19 cellular contexts compared by ENCODE assay signal in genomic region chr11:114397349-114397982, GRCh38. TPM values are rescaled to one million over a fixed set of nuclear protein-coding genes. Genes with fewer than 3 reads are reported as not detected.
DNase-seq lines count a peak whose midpoint lies in the region; ATAC-seq, FAIRE-seq and TF ChIP-seq lines count a peak whose summit lies in the region.
"Had no signal": no experiment of that assay in that cellular context is flagged by ENCODE, and none has a peak within 500 bp of the region (broad histone marks: within the 10 kb centered on the region; RNA-seq: fewer than 3 reads in every experiment).

No MANE protein-coding gene starts in this region.

- H3K23me2 ChIP-seq in H9 (ENCODE audit: insufficient read length, low read depth, low read length, poor library complexity, severe bottlenecking) = peaks cover 4% of the 10 kb centered on the region

- H3K14ac ChIP-seq in H9 (ENCODE audit: insufficient read depth, low read length) = no peak overlapping the region

- H3K56ac ChIP-seq in H9 (ENCODE audit: insufficient read length, low read depth, low read length) = no peak overlapping the region

- H3K9me3 Mint-ChIP-seq in H9 = no peaks in the 10 kb centered on the region
- no peaks in the 10 kb centered on the region for H3K9me3 Mint-ChIP-seq in activated naive CD4-positive, alpha-beta T cell treated with anti-CD3 and anti-CD28 coated beads, Interleukin-2, amount 50 U/mL, for 72 hours
- H3K9me3 Mint-ChIP-seq: activated B cell treated with CpG ODN at 0.5 μM for 24 hours; activated CD8-positive, alpha-beta T cell treated with anti-CD3 and anti-CD28 coated beads for 36 hours; stimulated activated naive CD8-positive, alpha-beta T cell treated with anti-CD3 and anti-CD28 coated beads, Interleukin-15, amount 100 ng/mL, for 72 hours had no signal

- H3K27me3 ChIP-seq in endothelial cell of umbilical vein (ENCODE audit: control insufficient read depth in 2 of 2, insufficient read depth in 2 of 2, low read length in 2 of 2) = no peaks in the 10 kb centered on the region
- H3K27me3 ChIP-seq in H9 (ENCODE audit: insufficient read depth, low read length) = no peaks in the 10 kb centered on the region
- no peaks in the 10 kb centered on the region for H3K27me3 ChIP-seq in body of pancreas
- H3K27me3 ChIP-seq: BLaER1, ovary had no signal

- dilution Hi-C loops in endothelial cell of umbilical vein (cut with MboI; ENCODE audit: extremely low pct_ligation_motif_present, low sequenced_read_pairs) = no loop called here

- H2BK15ac ChIP-seq in H9 (ENCODE audit: low read depth, low read length) = no peak overlapping the region

- H3K9me3 ChIP-seq in endothelial cell of umbilical vein (replicated peaks; ENCODE audit: control insufficient read depth, insufficient read depth, low read length) (no peaks in the 10 kb centered on the region), H9 (ENCODE audit: control insufficient read depth, low read depth, low read length) (no peaks in the 10 kb centered on the region), body of pancreas (peaks cover 0 to 3% (median 0%) of the 10 kb centered on the region in 3 donors)
- H3K9me3 ChIP-seq: BLaER1, lower lobe of right lung, ovary had no signal

- no peak overlapping the region for H3K23ac ChIP-seq in H9 (ENCODE audit: insufficient read length, low read depth, low read length)

- H2BK120ac ChIP-seq in H9 (ENCODE audit: low read depth, low read length, poor library complexity, severe bottlenecking) = no peak overlapping the region

- no peaks in the 10 kb centered on the region for H3K27me3 Mint-ChIP-seq in H9 (ENCODE audit: low read depth)
- H3K27me3 Mint-ChIP-seq: activated B cell treated with CpG ODN at 0.5 μM for 24 hours; activated CD8-positive, alpha-beta T cell treated with anti-CD3 and anti-CD28 coated beads for 36 hours; stimulated activated naive CD8-positive, alpha-beta T cell treated with anti-CD3 and anti-CD28 coated beads, Interleukin-15, amount 100 ng/mL, for 72 hours had no signal

- intact Hi-C loops in endothelial cell of umbilical vein (cut with micrococcal nuclease) (loop anchor here (5.0 kb wide), 1 partner anchor 365 kb away; no protein-coding TSS in a partner anchor), body of pancreas (cut with DNase I) (no loop called here)

- no peak for ATAC-seq in body of pancreas
- ATAC-seq in activated naive CD4-positive, alpha-beta T cell treated with anti-CD3 and anti-CD28 coated beads, Interleukin-2, amount 50 U/mL, for 72 hours = no peak
- ATAC-seq: activated CD8-positive, alpha-beta T cell treated with anti-CD3 and anti-CD28 coated beads for 36 hours; lower lobe of right lung; stimulated activated naive CD8-positive, alpha-beta T cell treated with anti-CD3 and anti-CD28 coated beads, Interleukin-15, amount 100 ng/mL, for 72 hours had no signal

- no peak overlapping the region for H4K8ac ChIP-seq in H9 (replicated peaks; ENCODE audit: insufficient read length, low read depth, low read length)

- no CpG with 5 or more reads among the region's 2 CpGs for WGBS in H9 (ENCODE audit: extremely low coverage, insufficient read length, low lambda C conversion rate)
- 79 to 88% methylated on average over 2 of the region's 2 CpGs for WGBS in body of pancreas, 2 donors

- H2BK12ac ChIP-seq in H9 (ENCODE audit: insufficient read length, low read depth, low read length) = no peak overlapping the region

- TF ChIP-seq CTCF in endothelial cell of umbilical vein (IDR thresholded peaks at IDR 0.05; ENCODE audit: extremely low read depth in 1 of 2, insufficient read depth in 1 of 2, low read depth in 1 of 2, low read length in 2 of 2) (no peak), H9 (conservative IDR thresholded peaks at IDR 0.05) (no peak), body of pancreas (IDR thresholded peaks at IDR 0.05) (no peak)

- no peak overlapping the region for H3K4me3 Mint-ChIP-seq in H9
- H3K4me3 Mint-ChIP-seq: activated B cell treated with CpG ODN at 0.5 μM for 24 hours; activated CD8-positive, alpha-beta T cell treated with anti-CD3 and anti-CD28 coated beads for 36 hours; stimulated activated naive CD8-positive, alpha-beta T cell treated with anti-CD3 and anti-CD28 coated beads, Interleukin-15, amount 100 ng/mL, for 72 hours had no signal

- no peak for FAIRE-seq in endothelial cell of umbilical vein (lab: Jason Lieb, UNC)
- FAIRE-seq: HTR-8/SVneo had no signal

- peak in 2 of 3 experiments; percentile 12 to 51 for DNase-seq in NCI-H1417 (lab: John Stamatoyannopoulos, UW)
- DNase-seq in NCI-H1417 treated with DMSO at 0.1 percent for 48 hours (lab: John Stamatoyannopoulos, UW) = no peak
- DNase-seq in NCI-H774 (lab: John Stamatoyannopoulos, UW) = peak; percentile 58
- DNase-seq in endothelial cell of umbilical vein (ENCODE audit: low read depth, low spot score) = peak; percentile 37
- DNase-seq in substantia nigra (lab: John Stamatoyannopoulos, UW) = no peak
- DNase-seq in H9 = no peak
- DNase-seq in body of pancreas = no peak
- no peak for DNase-seq in activated naive CD4-positive, alpha-beta T cell treated with anti-CD3 and anti-CD28 coated beads, Interleukin-2, amount 50 U/mL, for 72 hours (ENCODE audit: low spot score in 2 of 2)
- DNase-seq: activated B cell treated with CpG ODN at 0.5 μM for 24 hours; activated CD8-positive, alpha-beta T cell treated with anti-CD3 and anti-CD28 coated beads for 36 hours; DMS153; lower lobe of right lung; NCI-H1694; NCI-H226; ovary; stimulated activated naive CD8-positive, alpha-beta T cell treated with anti-CD3 and anti-CD28 coated beads, Interleukin-15, amount 100 ng/mL, for 72 hours had no signal

- H3T11ph ChIP-seq in H9 (ENCODE audit: low read length) = no peak overlapping the region

- H3K4ac ChIP-seq in H9 (ENCODE audit: low read depth, low read length) = no peak overlapping the region

- CTCF ChIA-PET in endothelial cell of umbilical vein (lab: Charles Lee) = interaction anchor here (1.6 to 3.6 kb wide), 3 partner anchors 50 to 117 kb away, joined by 5 to 22 read pairs (median 18); no protein-coding TSS in a partner anchor

- no peak overlapping the region for H3K27ac ChIP-seq in endothelial cell of umbilical vein (ENCODE audit: insufficient read depth, low read depth, low read length)
- H3K27ac ChIP-seq in substantia nigra (ENCODE audit: low read depth, low read length, poor library complexity, severe bottlenecking) = peak overlapping the region; percentile 79
- H3K27ac ChIP-seq in H9 (ENCODE audit: insufficient read length, low read depth, low read length) = no peak overlapping the region
- no peak overlapping the region for H3K27ac ChIP-seq in body of pancreas
- H3K27ac ChIP-seq: 22Rv1, BLaER1, lower lobe of right lung had no signal

- peaks cover 25% of the 10 kb centered on the region for H3K4me1 ChIP-seq in endothelial cell of umbilical vein (ENCODE audit: control insufficient read depth, extremely low read depth, insufficient read depth, low read length)
- no peaks in the 10 kb centered on the region; the same call in 1 of the 2 replicates for H3K4me1 ChIP-seq in H9 (ENCODE audit: insufficient read depth, low read length)
- peaks cover 21% of the 10 kb centered on the region for H3K4me1 ChIP-seq in body of pancreas

- POLR2A ChIA-PET in endothelial cell of umbilical vein (lab: Charles Lee) = no interaction called here

- H3K9ac ChIP-seq in endothelial cell of umbilical vein (replicated peaks; ENCODE audit: extremely low read depth, insufficient read depth, low read length) = no peak overlapping the region
- no peak overlapping the region for H3K9ac ChIP-seq in H9 (ENCODE audit: extremely low read depth, insufficient read length, low read length)
- H3K9ac ChIP-seq: BLaER1 had no signal

- H2BK20ac ChIP-seq in H9 (ENCODE audit: low read depth, low read length, poor library complexity, severe bottlenecking) = no peak overlapping the region

- H3K27ac Mint-ChIP-seq in H9 = no peak overlapping the region; a peak in 1 of 7 replicates
- H3K27ac Mint-ChIP-seq in activated naive CD4-positive, alpha-beta T cell treated with anti-CD3 and anti-CD28 coated beads, Interleukin-2, amount 50 U/mL, for 72 hours = no peak overlapping the region
- H3K27ac Mint-ChIP-seq: activated B cell treated with CpG ODN at 0.5 μM for 24 hours; activated CD8-positive, alpha-beta T cell treated with anti-CD3 and anti-CD28 coated beads for 36 hours; stimulated activated naive CD8-positive, alpha-beta T cell treated with anti-CD3 and anti-CD28 coated beads, Interleukin-15, amount 100 ng/mL, for 72 hours had no signal

- H3K79me1 ChIP-seq in H9 (ENCODE audit: insufficient read depth, low read depth, low read length, poor library complexity, severe bottlenecking) = no peaks in the 10 kb centered on the region

- no peak overlapping the region for H3K18ac ChIP-seq in H9 (ENCODE audit: insufficient read length, low read depth, low read length)

- no peak overlapping the region for H2BK5ac ChIP-seq in H9 (ENCODE audit: insufficient read length, low read length)

- H3K4me3 ChIP-seq in endothelial cell of umbilical vein (replicated peaks in 1 of 3; ENCODE audit: insufficient read depth in 1 of 3, low read depth in 1 of 3, low read length in 3 of 3) (no peak overlapping the region), body of pancreas (no peak overlapping the region)
- H3K4me3 ChIP-seq: BLaER1, ovary had no signal

- peaks cover 35 to 36% of the 10 kb centered on the region in 2 experiments for H3K4me1 Mint-ChIP-seq in H9

- H3K4me2 ChIP-seq in endothelial cell of umbilical vein (ENCODE audit: insufficient read depth, low read length) = no peak overlapping the region
- no peak overlapping the region for H3K4me2 ChIP-seq in H9 (ENCODE audit: insufficient read depth, insufficient read length, low read length)

- no peak overlapping the region for H4K91ac ChIP-seq in H9 (ENCODE audit: insufficient read length, low read depth, low read length)

- TF ChIP-seq POLR2A in endothelial cell of umbilical vein (IDR thresholded peaks at IDR 0.05; ENCODE audit: low read depth, low read length) = no peak
- TF ChIP-seq POLR2A in body of pancreas (IDR thresholded peaks at IDR 0.05) = no peak

- no peak overlapping the region for H4K5ac ChIP-seq in H9 (ENCODE audit: insufficient read length, low read depth, low read length)

- H4K20me1 ChIP-seq in endothelial cell of umbilical vein (replicated peaks; ENCODE audit: control insufficient read depth, extremely low read depth, insufficient read depth, low read length) (no peaks in the 10 kb centered on the region), H9 (ENCODE audit: control insufficient read depth, insufficient read depth, insufficient read length) (no peaks in the 10 kb centered on the region)

- no peak overlapping the region for H2AK5ac ChIP-seq in H9 (ENCODE audit: insufficient read length, low read length)

- H3K36me3 Mint-ChIP-seq in H9 (ENCODE audit: insufficient read depth in 1 of 3, low read depth in 3 of 3) = peaks cover 3 to 5% (median 3%) of the 10 kb centered on the region in 3 experiments; a peak in 6 of 7 replicates
- peaks cover 29 to 38% of the 10 kb centered on the region in 2 donors for H3K36me3 Mint-ChIP-seq in activated naive CD4-positive, alpha-beta T cell treated with anti-CD3 and anti-CD28 coated beads, Interleukin-2, amount 50 U/mL, for 72 hours

- no TSS peak for BruUV-seq in endothelial cell of umbilical vein (replicated peaks; lab: Mats Ljungman, UMichigan)

- no peaks in the 10 kb centered on the region for H3K36me3 ChIP-seq in endothelial cell of umbilical vein (ENCODE audit: control insufficient read depth in 2 of 2, extremely low read depth in 1 of 2, insufficient read depth in 2 of 2, low read length in 2 of 2)
- H3K36me3 ChIP-seq in body of pancreas (replicated peaks in 1 of 2; ENCODE audit: insufficient read depth in 1 of 2, low read depth in 2 of 2) = no peaks in the 10 kb centered on the region
- H3K36me3 ChIP-seq: lower lobe of right lung, ovary had no signal

- no peaks in the 10 kb centered on the region for H3K9me1 ChIP-seq in endothelial cell of umbilical vein (replicated peaks; ENCODE audit: control insufficient read depth, extremely low read depth, insufficient read depth, low read length)

- H2AFZ ChIP-seq in endothelial cell of umbilical vein (ENCODE audit: low read depth, low read length) (no peak overlapping the region), H9 (ENCODE audit: low read length) (no peak overlapping the region)

- H3K79me2 ChIP-seq in endothelial cell of umbilical vein (ENCODE audit: control insufficient read depth, insufficient read depth, low read length) (peaks cover 28% of the 10 kb centered on the region), H9 (ENCODE audit: insufficient read depth, low read length) (peaks cover 11% of the 10 kb centered on the region; the same call in 1 of the 2 replicates)

RNA-seq across cellular contexts. Expression of gene C11orf71, which starts 2.8 kb away (rescaled TPM):
- total RNA-seq in endothelial cell of umbilical vein = 4.0 and 5.4 TPM in 2 replicates
- 6.9 and 8.5 TPM in 2 replicates for polyA plus RNA-seq in endothelial cell of umbilical vein
- 2.6 and 3.6 TPM in 2 replicates for polyA plus RNA-seq in endothelial cell of umbilical vein (2011; cell fraction: cytosol; rRNA removed)
- polyA plus RNA-seq in endothelial cell of umbilical vein (2011; cell fraction: nucleus; rRNA removed) = 3.9 and 5.8 TPM in 2 replicates
- polyA plus RNA-seq in endothelial cell of umbilical vein (2012) = 2.8 and 4.4 TPM in 2 replicates
- polyA minus RNA-seq in endothelial cell of umbilical vein = 5.4 and 7.5 TPM in 2 replicates
- polyA minus RNA-seq in endothelial cell of umbilical vein (2011; cell fraction: cytosol; rRNA and poly(A)+ RNA removed) = 1.1 TPM
- 12.7 and 18.6 TPM in 2 replicates for polyA minus RNA-seq in endothelial cell of umbilical vein (2011; cell fraction: nucleus; rRNA and poly(A)+ RNA removed)
- total RNA-seq in H9 (2021) = 3.5 and 5.3 TPM in 2 replicates
- 1 to 10 TPM; 5.4 to 8.2 TPM for total RNA-seq in body of pancreas
- total RNA-seq in activated naive CD4-positive, alpha-beta T cell treated with anti-CD3 and anti-CD28 coated beads, Interleukin-2, amount 50 U/mL, for 72 hours = 1 to 10 TPM; 2.8 to 8.0 TPM

RNA-seq across cellular contexts. Expression of gene RBM7, which starts 3.0 kb away (rescaled TPM):
- total RNA-seq in endothelial cell of umbilical vein (31.3 and 38.4 TPM in 2 replicates), H9 (2021) (55.5 and 56.4 TPM in 2 replicates), body of pancreas (1 to 10 TPM; 7.6 to 9.6 TPM)
- polyA plus RNA-seq in endothelial cell of umbilical vein = 16.4 TPM in 2 replicates
- 22.9 and 26.2 TPM in 2 replicates for polyA plus RNA-seq in endothelial cell of umbilical vein (2011; cell fraction: cytosol; rRNA removed)
- 16.1 and 24.3 TPM in 2 replicates for polyA plus RNA-seq in endothelial cell of umbilical vein (2011; cell fraction: nucleus; rRNA removed)
- 46.2 and 47.4 TPM in 2 replicates for polyA plus RNA-seq in endothelial cell of umbilical vein (2012)
- 46.8 and 57.2 TPM in 2 replicates for polyA minus RNA-seq in endothelial cell of umbilical vein
- polyA minus RNA-seq in endothelial cell of umbilical vein (2011; cell fraction: cytosol; rRNA and poly(A)+ RNA removed) = 29.7 TPM
- 40.0 and 53.0 TPM in 2 replicates for polyA minus RNA-seq in endothelial cell of umbilical vein (2011; cell fraction: nucleus; rRNA and poly(A)+ RNA removed)
- total RNA-seq in activated naive CD4-positive, alpha-beta T cell treated with anti-CD3 and anti-CD28 coated beads, Interleukin-2, amount 50 U/mL, for 72 hours = 10 to 100 TPM; 49.2 to 67.1 TPM

RNA-seq across cellular contexts. Expression of gene REXO2, which starts 41.8 kb away (rescaled TPM):
- total RNA-seq in endothelial cell of umbilical vein = 155 and 182 TPM in 2 replicates
- 188 and 296 TPM in 2 replicates for polyA plus RNA-seq in endothelial cell of umbilical vein
- 304 and 306 TPM in 2 replicates for polyA plus RNA-seq in endothelial cell of umbilical vein (2011; cell fraction: cytosol; rRNA removed)
- 177 and 247 TPM in 2 replicates for polyA plus RNA-seq in endothelial cell of umbilical vein (2011; cell fraction: nucleus; rRNA removed)
- 192 and 211 TPM in 2 replicates for polyA plus RNA-seq in endothelial cell of umbilical vein (2012)
- 69.7 and 73.0 TPM in 2 replicates for polyA minus RNA-seq in endothelial cell of umbilical vein
- polyA minus RNA-seq in endothelial cell of umbilical vein (2011; cell fraction: cytosol; rRNA and poly(A)+ RNA removed) = 36.4 TPM
- 75.3 and 75.6 TPM in 2 replicates for polyA minus RNA-seq in endothelial cell of umbilical vein (2011; cell fraction: nucleus; rRNA and poly(A)+ RNA removed)
- 88.8 and 92.8 TPM in 2 replicates for total RNA-seq in H9 (2021)
- total RNA-seq in body of pancreas = 10 to 100 TPM; 92.1 to 95.9 TPM
- total RNA-seq in activated naive CD4-positive, alpha-beta T cell treated with anti-CD3 and anti-CD28 coated beads, Interleukin-2, amount 50 U/mL, for 72 hours = 10 to 100 TPM; 63.4 to 84.8 TPM

Comparison
In these comparisons a context has a peak if more than half of its experiments do, and no peak if none do; other contexts are left out.
1. DNase-seq: peak in NCI-H1417 (2 of 3), NCI-H774 (single experiment) and endothelial cell of umbilical vein (single experiment); none in NCI-H1417 treated with DMSO at 0.1 percent for 48 hours (single experiment), substantia nigra (0 of 49), H9 (single experiment), body of pancreas (0 of 4) and activated naive CD4-positive, alpha-beta T cell treated with anti-CD3 and anti-CD28 coated beads, Interleukin-2, amount 50 U/mL, for 72 hours (0 of 2).